ENCODE assay signal across 8 cellular contexts in genomic region chr19:53553865-53554791, GRCh38. TPM values are rescaled to one million over a fixed set of nuclear protein-coding genes. Genes with fewer than 3 reads are reported as not detected.
DNase-seq lines count a peak whose midpoint lies in the region; ATAC-seq and TF ChIP-seq lines count a peak whose summit lies in the region.

No MANE protein-coding gene starts in this region.

- CTCF ChIA-PET in activated CD8-positive, alpha-beta T cell treated with anti-CD3 and anti-CD28 coated beads for 36 hours (lab: Charles Lee): no interaction called here

- DNase-seq in DMS153 (lab: John Stamatoyannopoulos, UW) (peak; percentile 41), NCI-H1436 treated with DMSO at 0.1 percent for 48 hours (lab: John Stamatoyannopoulos, UW) (peak; percentile 4), mesenchymal stem cell (no peak)
- peak; percentile 94 for DNase-seq in activated CD8-positive, alpha-beta T cell treated with anti-CD3 and anti-CD28 coated beads for 36 hours
- DNase-seq in effector CD4-positive, alpha-beta T cell: peak; percentile 88
- peak; percentile 79 for DNase-seq in stimulated activated CD8-positive, alpha-beta memory T cell treated with anti-CD3 and anti-CD28 coated beads, Interleukin-2, amount 100 ng/mL, for 1 hour (ENCODE audit: low read depth in 2 of 2)

- no peaks in the 10 kb centered on the region for H3K27me3 Mint-ChIP-seq in activated CD8-positive, alpha-beta T cell treated with anti-CD3 and anti-CD28 coated beads for 36 hours

- peaks cover 29% of the 10 kb centered on the region for H3K4me1 Mint-ChIP-seq in activated CD8-positive, alpha-beta T cell treated with anti-CD3 and anti-CD28 coated beads for 36 hours (ENCODE audit: low read depth)

- H2BK12ac ChIP-seq in mesenchymal stem cell (ENCODE audit: low read length in 2 of 2): no peak overlapping the region

- H2BK15ac ChIP-seq in mesenchymal stem cell (ENCODE audit: low read depth, poor library complexity, severe bottlenecking): no peak overlapping the region

- H3K4me2 ChIP-seq in mesenchymal stem cell (ENCODE audit: low read length, poor library complexity, severe bottlenecking): no peak overlapping the region

- ATAC-seq in GM21717 (IDR thresholded peaks at IDR 0.05; ENCODE audit: unreplicated experiment) (peak; percentile 53), GM19328 (IDR thresholded peaks at IDR 0.05; ENCODE audit: unreplicated experiment) (no peak)
- peak; percentile 87 for ATAC-seq in activated CD8-positive, alpha-beta T cell treated with anti-CD3 and anti-CD28 coated beads for 36 hours

- no peak overlapping the region for H3K23ac ChIP-seq in mesenchymal stem cell (ENCODE audit: low read length in 2 of 2)

- H3K27me3 ChIP-seq in mesenchymal stem cell (ENCODE audit: control insufficient read depth in 1 of 2, insufficient read depth in 1 of 2, low read length in 2 of 2): no peaks in the 10 kb centered on the region

- H3K4me3 Mint-ChIP-seq in activated CD8-positive, alpha-beta T cell treated with anti-CD3 and anti-CD28 coated beads for 36 hours: peak overlapping the region; percentile 95

- no peak overlapping the region for H4K91ac ChIP-seq in mesenchymal stem cell (ENCODE audit: low read length)

- H3K18ac ChIP-seq in mesenchymal stem cell (ENCODE audit: low read depth in 1 of 2, low read length in 2 of 2): no peak overlapping the region

- no peaks in the 10 kb centered on the region for H3K4me1 ChIP-seq in mesenchymal stem cell (ENCODE audit: control insufficient read depth, insufficient read depth, low read depth, low read length)

- H3K14ac ChIP-seq in mesenchymal stem cell (ENCODE audit: low read length in 2 of 2): no peak overlapping the region

- peak overlapping the region; percentile 9 to 84 for H3K4me3 ChIP-seq in mesenchymal stem cell (ENCODE audit: insufficient read depth in 1 of 2, low read depth in 1 of 2, low read length in 2 of 2)

- H2AK5ac ChIP-seq in mesenchymal stem cell (ENCODE audit: low read length, severe bottlenecking): no peak overlapping the region

- H3K9ac ChIP-seq in mesenchymal stem cell (ENCODE audit: low read length): peak overlapping the region; percentile 92

- H3K36me3 ChIP-seq in mesenchymal stem cell (ENCODE audit: control insufficient read depth in 1 of 2, insufficient read depth in 2 of 2, low read depth in 1 of 2, low read length in 2 of 2): peaks cover 9 to 20% of the 10 kb centered on the region in 2 experiments

- H2BK120ac ChIP-seq in mesenchymal stem cell (ENCODE audit: low read depth, low read length): no peak overlapping the region

- H3K27ac Mint-ChIP-seq in activated CD8-positive, alpha-beta T cell treated with anti-CD3 and anti-CD28 coated beads for 36 hours: peak overlapping the region; percentile 98

- no peak overlapping the region for H2BK5ac ChIP-seq in mesenchymal stem cell (ENCODE audit: low read depth, low read length, poor library complexity, severe bottlenecking)

- no peaks in the 10 kb centered on the region for H3K9me3 ChIP-seq in mesenchymal stem cell (ENCODE audit: control insufficient read depth, low read length)

- no peak overlapping the region for H3K4ac ChIP-seq in mesenchymal stem cell (ENCODE audit: low read depth in 1 of 2, low read length in 2 of 2)

- no peak overlapping the region for H3K27ac ChIP-seq in mesenchymal stem cell (ENCODE audit: low read length, poor library complexity, severe bottlenecking)

- H4K8ac ChIP-seq in mesenchymal stem cell (ENCODE audit: low read length): no peak overlapping the region

- no peak for TF ChIP-seq CTCF in activated CD8-positive, alpha-beta T cell treated with anti-CD3 and anti-CD28 coated beads for 36 hours (IDR thresholded peaks at IDR 0.05)

- intact Hi-C loops in activated CD8-positive, alpha-beta T cell treated with anti-CD3 and anti-CD28 coated beads for 36 hours (cut with micrococcal nuclease): no loop called here

- 98% methylated on average over 75 of the region's 77 CpGs for WGBS in mesenchymal stem cell

- peaks cover 9% of the 10 kb centered on the region for H3K79me1 ChIP-seq in mesenchymal stem cell (replicated peaks; ENCODE audit: low read length, poor library complexity, severe bottlenecking)

- H3K36me3 Mint-ChIP-seq in activated CD8-positive, alpha-beta T cell treated with anti-CD3 and anti-CD28 coated beads for 36 hours (ENCODE audit: low read depth): peaks cover 63% of the 10 kb centered on the region

- no peaks in the 10 kb centered on the region for H3K9me3 Mint-ChIP-seq in activated CD8-positive, alpha-beta T cell treated with anti-CD3 and anti-CD28 coated beads for 36 hours

- POLR2A ChIA-PET in activated CD8-positive, alpha-beta T cell treated with anti-CD3 and anti-CD28 coated beads for 36 hours (lab: Charles Lee): interaction anchor here (0.6 to 1.3 kb wide), 5 partner anchors 13 to 122 kb away, joined by 3 to 6 read pairs (median 3); partner anchors contain the start of gene ZNF761

- H2AFZ ChIP-seq in mesenchymal stem cell (ENCODE audit: low read depth, low read length): no peak overlapping the region

RNA-seq across cellular contexts. Expression of gene ZNF331, which starts 16.2 kb away (rescaled TPM):
- 10 to 100 TPM; 34.8 to 36.4 TPM for total RNA-seq in activated CD8-positive, alpha-beta T cell treated with anti-CD3 and anti-CD28 coated beads for 36 hours
- 3.8 TPM for polyA plus RNA-seq in mesenchymal stem cell (2013, experiment 1 of 2)
- 3.5 TPM for polyA plus RNA-seq in mesenchymal stem cell (2013, experiment 2 of 2)
